ENCODE assay signal across 19 cellular contexts in genomic region chr3:192921793-192922192, GRCh38.
"Had no signal": no experiment of that assay in that cellular context is flagged by ENCODE, and none has a peak within 500 bp of the region (broad histone marks: within the 10 kb centered on the region; RNA-seq: fewer than 3 reads in every experiment).

No MANE protein-coding gene starts in this region.

- H3K9me3 ChIP-seq: prostate gland, right atrium auricular region, testis, upper lobe of right lung had no signal

- DNase-seq: activated B cell treated with CpG ODN at 0.5 μM for 24 hours; activated CD4-positive, alpha-beta T cell treated with anti-CD3 and anti-CD28 coated beads for 48 hours; activated CD8-positive, alpha-beta T cell treated with anti-CD3 and anti-CD28 coated beads for 36 hours; activated naive CD4-positive, alpha-beta T cell; activated naive CD8-positive, alpha-beta T cell treated with anti-CD3 and anti-CD28 coated beads for 36 hours; activated T-cell treated with anti-CD3 and anti-CD28 coated beads, Interleukin-2, amount 50 U/mL, for 1 hour; amygdala; effector memory CD8-positive, alpha-beta T cell; hippocampal formation; kidney; midbrain; testis; upper lobe of right lung had no signal

- H3K4me2 ChIP-seq: neural progenitor cell had no signal

- H3K4me3 ChIP-seq: cardiac muscle cell, neural progenitor cell, prostate gland, right atrium auricular region, testis, upper lobe of right lung had no signal

- H3K27ac ChIP-seq: cardiac muscle cell, neural progenitor cell, prostate gland, right atrium auricular region, testis, upper lobe of right lung had no signal

- H3K9ac ChIP-seq: neural progenitor cell had no signal

- H3K4me1 ChIP-seq: prostate gland had no signal

- ATAC-seq: activated CD8-positive, alpha-beta T cell treated with anti-CD3 and anti-CD28 coated beads for 36 hours; activated T-helper 17 cell treated with anti-CD3 and anti-CD28 coated beads, Interleukin-2, amount 50 U/mL, for 72 hours; effector memory CD8-positive, alpha-beta T cell; left lobe of liver; upper lobe of right lung had no signal

- H3K36me3 ChIP-seq: cardiac muscle cell, neural progenitor cell, prostate gland, right atrium auricular region, upper lobe of right lung had no signal

- H3K27me3 ChIP-seq: right atrium auricular region, testis, upper lobe of right lung had no signal

- H2AFZ ChIP-seq: neural progenitor cell had no signal
